Comparison of ENCODE assay signal across 8 cellular contexts in genomic region chr12:2004113-2004929, GRCh38. TPM values are rescaled to one million over a fixed set of nuclear protein-coding genes. Genes with fewer than 3 reads are reported as not detected.
A peak's percentile ranks its signal among the peaks of the same experiment; 100 is the strongest.
DNase-seq lines count a peak whose midpoint lies in the region; ATAC-seq and TF ChIP-seq lines count a peak whose summit lies in the region.

DCP1B (minus strand) TSS chr12:2004457; CDS start chr12:2004431, 26 bp downstream.

- H3K27ac ChIP-seq in suprapubic skin = peak within 1 kb of the TSS; percentile 94

- H3K27ac Mint-ChIP-seq in HFFc6 = peak within 1 kb of the TSS; percentile 97
- H3K27ac Mint-ChIP-seq in activated naive CD4-positive, alpha-beta T cell treated with anti-CD3 and anti-CD28 coated beads, Interleukin-2, amount 50 U/mL, for 24 hours = peak within 1 kb of the TSS; percentile 98

- 3% methylated on average over 41 of the region's 55 CpGs for WGBS in suprapubic skin

- peak within 1 kb of the TSS; percentile 94 for H3K4me3 Mint-ChIP-seq in HFFc6
- peak within 1 kb of the TSS; percentile 95 for H3K4me3 Mint-ChIP-seq in activated naive CD4-positive, alpha-beta T cell treated with anti-CD3 and anti-CD28 coated beads, Interleukin-2, amount 50 U/mL, for 24 hours

- H3K4me3 ChIP-seq in GM06990 (replicated peaks; ENCODE audit: low read depth, low read length) (peak within 1 kb of the TSS; percentile 97), suprapubic skin (peak within 1 kb of the TSS; percentile 87)

- H3K4me1 Mint-ChIP-seq in HFFc6 (ENCODE audit: low read depth) = peaks cover 40% of the 10 kb centered on the region
- peaks cover 36% of the 10 kb centered on the region for H3K4me1 Mint-ChIP-seq in activated naive CD4-positive, alpha-beta T cell treated with anti-CD3 and anti-CD28 coated beads, Interleukin-2, amount 50 U/mL, for 24 hours

- TF ChIP-seq POLR2A in suprapubic skin (IDR thresholded peaks at IDR 0.05) = peak in 1 of 2 donors; percentile 46

- H3K9me3 Mint-ChIP-seq in HFFc6 = peaks cover 7% of the 10 kb centered on the region; the same call in 1 of the 2 replicates
- no peaks in the 10 kb centered on the region for H3K9me3 Mint-ChIP-seq in activated naive CD4-positive, alpha-beta T cell treated with anti-CD3 and anti-CD28 coated beads, Interleukin-2, amount 50 U/mL, for 24 hours

- peak; percentile 95 for DNase-seq in GM06990 (ENCODE audit: extremely low read depth, insufficient read length)
- peak; percentile 95 for DNase-seq in HFFc6
- DNase-seq in NCI-H1048 (lab: John Stamatoyannopoulos, UW) = peak; percentile 90
- peak; percentile 96 for DNase-seq in globus pallidus (ENCODE audit: low spot score)
- peak; percentile 70 to 99 (median 96) for DNase-seq in nucleus accumbens (lab: John Stamatoyannopoulos, UW)
- peak; percentile 96 to 97 for DNase-seq in suprapubic skin (ENCODE audit: low spot score in 2 of 2)

- peak; percentile 100 for ATAC-seq in SK-N-SH treated with all-trans-retinoic acid at 6 μM for 48 hours

- H3K36me3 Mint-ChIP-seq in HFFc6 (ENCODE audit: low read depth) = peaks cover 22% of the 10 kb centered on the region
- H3K36me3 Mint-ChIP-seq in activated naive CD4-positive, alpha-beta T cell treated with anti-CD3 and anti-CD28 coated beads, Interleukin-2, amount 50 U/mL, for 24 hours = no peaks in the 10 kb centered on the region

- peaks cover 23% of the 10 kb centered on the region for H3K4me1 ChIP-seq in suprapubic skin

- H3K27me3 Mint-ChIP-seq in HFFc6 (ENCODE audit: insufficient read depth) = peaks cover 7% of the 10 kb centered on the region
- no peaks in the 10 kb centered on the region for H3K27me3 Mint-ChIP-seq in activated naive CD4-positive, alpha-beta T cell treated with anti-CD3 and anti-CD28 coated beads, Interleukin-2, amount 50 U/mL, for 24 hours

- H3K9me3 ChIP-seq in suprapubic skin = no peaks in the 10 kb centered on the region

- TF ChIP-seq CTCF in GM06990 (IDR thresholded peaks at IDR 0.05; ENCODE audit: insufficient read depth, low read length, poor library complexity, severe bottlenecking) (peak; percentile 4), HFFc6 (IDR thresholded peaks at IDR 0.05) (no peak), suprapubic skin (IDR thresholded peaks at IDR 0.05) (no peak)

- H3K27me3 ChIP-seq in GM06990 (replicated peaks; ENCODE audit: control insufficient read depth, insufficient read depth, low read length) = no peaks in the 10 kb centered on the region
- H3K27me3 ChIP-seq in suprapubic skin = no peaks in the 10 kb centered on the region

- H3K36me3 ChIP-seq in GM06990 (ENCODE audit: control insufficient read depth, insufficient read depth, low read length) = no peaks in the 10 kb centered on the region
- H3K36me3 ChIP-seq in suprapubic skin = no peaks in the 10 kb centered on the region

- TF ChIP-seq EP300 in suprapubic skin (IDR thresholded peaks at IDR 0.05) = no peak

TF ChIP-seq in SK-N-SH treated with all-trans-retinoic acid at 6 μM for 48 hours, 23 proteins besides CTCF, POLR2A, EP300 and RAD21:
- TF ChIP-seq ZNF70 (CRISPR knock-in tag; IDR thresholded peaks at IDR 0.05) (peak; percentile 47; the same call in 1 of the 2 replicates), ISL1 (CRISPR knock-in tag; IDR thresholded peaks at IDR 0.05) (no peak), GLIS3 (CRISPR knock-in tag; IDR thresholded peaks at IDR 0.05) (no peak), SNAI2 (CRISPR knock-in tag; IDR thresholded peaks at IDR 0.05) (no peak)

RNA-seq across cellular contexts. Expression of gene DCP1B, which starts in this region (rescaled TPM):
- total RNA-seq in HFFc6 (2021; fragmentation: NEBNext Ultra II Directional; extraction: Animal tissue kit (Norgen Biotek cat#: 25700)) = 10 to 100 TPM; 12.6 to 16.4 (median 14.5) TPM
- total RNA-seq in suprapubic skin = 10 to 100 TPM; 11.5 to 19.5 (median 13.3) TPM

Comparison
In these comparisons a context has a peak if more than half of its experiments do, and no peak if none do; other contexts are left out.
1. Peak in every context shown above with its lines: DNase-seq, ATAC-seq, H3K4me3 ChIP-seq and H3K27ac ChIP-seq.